In the genomic region with DNA sequence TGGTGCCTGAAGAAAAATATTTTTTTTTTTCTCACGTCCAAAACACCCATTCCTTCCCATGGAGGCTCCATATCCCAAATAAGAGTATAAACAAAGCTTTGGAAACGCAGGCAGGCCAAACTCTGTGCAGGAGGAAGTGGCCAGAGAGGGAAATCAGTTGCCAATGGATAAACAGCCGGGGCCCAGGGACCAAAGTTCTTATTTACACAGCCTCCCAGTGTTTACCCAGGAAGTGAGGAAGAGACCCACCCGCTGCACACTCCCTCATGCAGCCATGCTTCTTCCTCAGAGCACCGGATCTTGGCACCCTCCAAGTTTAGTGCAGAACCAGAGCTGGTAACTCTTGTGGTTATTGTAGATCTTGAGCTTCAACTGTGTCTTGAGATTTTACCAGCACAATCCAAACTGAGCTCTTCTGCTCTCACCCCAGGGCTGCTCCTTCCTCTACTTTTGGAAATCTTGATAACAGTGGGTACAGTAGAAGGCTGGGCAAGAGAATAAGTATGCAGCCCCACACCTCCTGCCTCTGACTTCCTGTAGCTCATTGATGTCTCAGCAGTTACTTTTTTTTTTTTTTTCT, we compare ENCODE assay signal across 9 cellular contexts. TPM values are rescaled to one million over a fixed set of nuclear protein-coding genes. Genes with fewer than 3 reads are reported as not detected.
A peak's percentile ranks its signal among the peaks of the same experiment; 100 is the strongest.
DNase-seq lines count a peak whose midpoint lies in the region; ATAC-seq lines count a peak whose summit lies in the region.
"Had no signal": no experiment of that assay in that cellular context is flagged by ENCODE, and none has a peak within 500 bp of the region (broad histone marks: within the 10 kb centered on the region; RNA-seq: fewer than 3 reads in every experiment).

No MANE protein-coding gene starts in this region.

- peaks cover 34% of the 10 kb centered on the region for H3K4me1 Mint-ChIP-seq in activated T-cell treated with anti-CD3 and anti-CD28 coated beads, Interleukin-2, amount 50 U/mL, for 72 hours (ENCODE audit: low read depth)
- peaks cover 22 to 36% of the 10 kb centered on the region in 2 donors for H3K4me1 Mint-ChIP-seq in effector memory CD8-positive, alpha-beta T cell (ENCODE audit: low read depth in 2 of 2)
- peaks cover 31 to 56% of the 10 kb centered on the region in 2 donors for H3K4me1 Mint-ChIP-seq in stimulated activated naive B cell treated with anti-CD40 and anti-IgM and Interleukin-4, amounts not matched to agents 10 μg/mL and 1 μg/mL and 100 μg/mL, for 72 hours

- no peaks in the 10 kb centered on the region for H3K27me3 Mint-ChIP-seq in activated T-cell treated with anti-CD3 and anti-CD28 coated beads, Interleukin-2, amount 50 U/mL, for 72 hours (ENCODE audit: low read depth)
- H3K27me3 Mint-ChIP-seq in effector memory CD8-positive, alpha-beta T cell, result no peaks in the 10 kb centered on the region
- H3K27me3 Mint-ChIP-seq in stimulated activated naive B cell treated with anti-CD40 and anti-IgM and Interleukin-4, amounts not matched to agents 10 μg/mL and 1 μg/mL and 100 μg/mL, for 72 hours, result no peaks in the 10 kb centered on the region

- peaks cover 5 to 17% of the 10 kb centered on the region in 2 donors for H3K36me3 Mint-ChIP-seq in activated T-cell treated with anti-CD3 and anti-CD28 coated beads, Interleukin-2, amount 50 U/mL, for 72 hours (ENCODE audit: insufficient read depth in 2 of 2)
- H3K36me3 Mint-ChIP-seq in effector memory CD8-positive, alpha-beta T cell (ENCODE audit: insufficient read depth), result peaks cover 34% of the 10 kb centered on the region
- H3K36me3 Mint-ChIP-seq in stimulated activated naive B cell treated with anti-CD40 and anti-IgM and Interleukin-4, amounts not matched to agents 10 μg/mL and 1 μg/mL and 100 μg/mL, for 72 hours, result peaks cover 42 to 57% of the 10 kb centered on the region in 2 donors

- no peak overlapping the region for H3K27ac ChIP-seq in caudate nucleus (ENCODE audit: low read depth, low read length)

- H3K9me3 Mint-ChIP-seq in activated T-cell treated with anti-CD3 and anti-CD28 coated beads, Interleukin-2, amount 50 U/mL, for 72 hours, result no peaks in the 10 kb centered on the region
- H3K9me3 Mint-ChIP-seq in effector memory CD8-positive, alpha-beta T cell, result no peaks in the 10 kb centered on the region
- H3K9me3 Mint-ChIP-seq in stimulated activated naive B cell treated with anti-CD40 and anti-IgM and Interleukin-4, amounts not matched to agents 10 μg/mL and 1 μg/mL and 100 μg/mL, for 72 hours, result no peaks in the 10 kb centered on the region

- peak; percentile 40 to 50 for ATAC-seq in activated T-cell treated with anti-CD3 and anti-CD28 coated beads, Interleukin-2, amount 50 U/mL, for 72 hours (replicated peaks in 1 of 2)
- ATAC-seq in effector memory CD8-positive, alpha-beta T cell (replicated peaks), result peak; percentile 86
- ATAC-seq in stimulated activated naive B cell treated with anti-CD40 and anti-IgM and Interleukin-4, amounts not matched to agents 10 μg/mL and 1 μg/mL and 100 μg/mL, for 72 hours (replicated peaks), result no peak
- ATAC-seq in GM18868 (IDR thresholded peaks at IDR 0.05; ENCODE audit: unreplicated experiment), result no peak

- H3K27ac Mint-ChIP-seq in activated T-cell treated with anti-CD3 and anti-CD28 coated beads, Interleukin-2, amount 50 U/mL, for 72 hours, result peak overlapping the region; percentile 86
- peak overlapping the region; percentile 91 to 94 for H3K27ac Mint-ChIP-seq in effector memory CD8-positive, alpha-beta T cell
- peak overlapping the region; percentile 88 for H3K27ac Mint-ChIP-seq in stimulated activated naive B cell treated with anti-CD40 and anti-IgM and Interleukin-4, amounts not matched to agents 10 μg/mL and 1 μg/mL and 100 μg/mL, for 72 hours

- no peak for DNase-seq in activated T-cell treated with anti-CD3 and anti-CD28 coated beads, Interleukin-2, amount 50 U/mL, for 72 hours
- DNase-seq in activated T-cell treated with anti-CD3 and anti-CD28 coated beads, Interleukin-2, amount 50 U/mL, for 48 hours, result no peak
- DNase-seq in SW480 (ENCODE audit: low spot score), result peak; percentile 20
- peak in 1 of 3 experiments; percentile 36 for DNase-seq in effector memory CD8-positive, alpha-beta T cell
- DNase-seq in stimulated activated naive B cell treated with anti-CD40 and anti-IgM and Interleukin-4, amounts not matched to agents 10 μg/mL and 1 μg/mL and 100 μg/mL, for 72 hours, result no peak
- no peak for DNase-seq in NCI-H187 (lab: John Stamatoyannopoulos, UW)
- no peak for DNase-seq in caudate nucleus (lab: John Stamatoyannopoulos, UW)

- H3K4me3 Mint-ChIP-seq in activated T-cell treated with anti-CD3 and anti-CD28 coated beads, Interleukin-2, amount 50 U/mL, for 72 hours, result peak overlapping the region; percentile 40 to 56
- H3K4me3 Mint-ChIP-seq in effector memory CD8-positive, alpha-beta T cell, result peak overlapping the region; percentile 49 to 74
- H3K4me3 Mint-ChIP-seq in stimulated activated naive B cell treated with anti-CD40 and anti-IgM and Interleukin-4, amounts not matched to agents 10 μg/mL and 1 μg/mL and 100 μg/mL, for 72 hours, result peak overlapping the region; percentile 25 to 46

RNA-seq across cellular contexts. Expression of gene MARCKSL1, which starts 14.2 kb away (rescaled TPM):
- 10 to 100 TPM; 12.3 to 14.9 TPM for total RNA-seq in activated T-cell treated with anti-CD3 and anti-CD28 coated beads, Interleukin-2, amount 50 U/mL, for 72 hours

RNA-seq across cellular contexts. Expression of gene HDAC1, which starts 29.9 kb away (rescaled TPM):
- total RNA-seq in activated T-cell treated with anti-CD3 and anti-CD28 coated beads, Interleukin-2, amount 50 U/mL, for 72 hours, result 100 to 1,000 TPM; 149 to 157 TPM

RNA-seq across cellular contexts. Expression of gene FAM229A, which starts 40.5 kb away (rescaled TPM):
- total RNA-seq in activated T-cell treated with anti-CD3 and anti-CD28 coated beads, Interleukin-2, amount 50 U/mL, for 72 hours, result 10 to 100 TPM in 1 of 2 donors, 1 to 10 TPM in 1; 9.2 to 14.0 TPM

RNA-seq across cellular contexts. Expression of gene TSSK3, which starts 40.5 kb away (rescaled TPM):
- total RNA-seq in activated T-cell treated with anti-CD3 and anti-CD28 coated beads, Interleukin-2, amount 50 U/mL, for 72 hours, result 1 to 10 TPM; 1.2 to 1.9 TPM
- total RNA-seq: mononuclear cell had no signal

Comparison
In these comparisons a context has a peak if more than half of its experiments do, and no peak if none do; other contexts are left out.
1. ATAC-seq: peak in activated T-cell treated with anti-CD3 and anti-CD28 coated beads, Interleukin-2, amount 50 U/mL, for 72 hours (2 of 2) and effector memory CD8-positive, alpha-beta T cell (single experiment); none in stimulated activated naive B cell treated with anti-CD40 and anti-IgM and Interleukin-4, amounts not matched to agents 10 μg/mL and 1 μg/mL and 100 μg/mL, for 72 hours (0 of 2) and GM18868 (single experiment).
2. Peak in every context shown above with its lines, with median percentiles within 50 percentile points of each other: H3K27ac Mint-ChIP-seq and H3K4me3 Mint-ChIP-seq.